Comparison of ENCODE assay signal across 9 cellular contexts in the genomic region with DNA sequence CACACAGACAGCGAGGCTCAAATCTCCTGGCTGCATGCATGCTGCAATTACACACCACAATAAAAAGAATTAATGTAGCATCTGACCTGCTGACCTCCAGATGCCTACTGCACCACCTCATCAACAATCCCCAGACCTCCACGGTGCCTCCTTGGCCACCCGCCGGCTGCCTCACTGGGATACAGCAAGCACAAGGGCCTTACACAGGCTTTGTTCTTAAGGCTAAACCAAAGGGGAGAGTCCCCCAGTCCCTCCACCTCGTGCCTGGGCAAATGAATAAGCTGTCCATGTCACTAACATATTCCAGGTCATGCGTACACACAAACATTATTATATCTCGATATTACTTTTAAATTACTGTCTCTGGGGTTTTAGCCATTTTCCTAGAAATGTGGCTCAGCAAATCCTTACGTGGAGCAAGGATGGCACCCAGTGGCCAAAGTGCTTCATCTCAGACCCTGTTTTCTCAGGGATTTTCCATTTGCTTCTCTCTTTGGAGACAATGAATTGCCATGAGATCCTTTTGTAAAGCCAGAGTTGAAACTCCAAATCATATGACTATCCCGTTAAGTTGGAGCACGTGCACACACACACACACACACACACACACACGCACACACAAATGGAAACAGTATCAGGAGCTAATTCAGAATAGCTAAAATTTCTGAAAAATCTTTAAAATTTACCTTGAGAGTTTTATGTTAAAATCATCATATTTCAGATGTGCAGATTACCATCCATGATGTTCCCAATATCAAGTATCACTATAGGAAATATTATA.
DNase-seq lines count a peak whose midpoint lies in the region; ATAC-seq lines count a peak whose summit lies in the region.
"Had no signal": no experiment of that assay in that cellular context is flagged by ENCODE, and none has a peak within 500 bp of the region (broad histone marks: within the 10 kb centered on the region; RNA-seq: fewer than 3 reads in every experiment).

No MANE protein-coding gene starts in this region.

- DNase-seq in NCI-H82 (lab: John Stamatoyannopoulos, UW) (peak; percentile 62), NCI-H82 treated with DMSO at 0.1 percent for 48 hours (lab: John Stamatoyannopoulos, UW; ENCODE audit: unreplicated experiment) (no peak), NCI-H524 treated with DMSO at 0.1 percent for 48 hours (lab: John Stamatoyannopoulos, UW) (peak; percentile 3), dermis microvascular lymphatic vessel endothelial cell (ENCODE audit: low read depth in 2 of 2) (peak; percentile 63 to 79), midbrain (lab: John Stamatoyannopoulos, UW) (peak; percentile 75)
- DNase-seq in effector memory CD4-positive, alpha-beta T cell, result no peak
- DNase-seq: CD4-positive, CD25-positive, alpha-beta regulatory T cell had no signal

- peaks cover 3% of the 10 kb centered on the region for H3K27me3 ChIP-seq in effector memory CD4-positive, alpha-beta T cell (replicated peaks; ENCODE audit: control insufficient read depth, insufficient read depth, low read length, poor library complexity, severe bottlenecking)

- no peaks in the 10 kb centered on the region for H3K36me3 ChIP-seq in effector memory CD4-positive, alpha-beta T cell (ENCODE audit: control insufficient read depth, insufficient read depth, low read length)

- ATAC-seq in GM21528 (IDR thresholded peaks at IDR 0.05; ENCODE audit: low FRiP score, unreplicated experiment) (no peak), GM19455 (IDR thresholded peaks at IDR 0.05; ENCODE audit: unreplicated experiment) (no peak)

- H3K4me3 ChIP-seq in effector memory CD4-positive, alpha-beta T cell (ENCODE audit: insufficient read depth, low read depth, low read length, poor library complexity, severe bottlenecking), result no peak overlapping the region

- no peak overlapping the region for H3K27ac ChIP-seq in effector memory CD4-positive, alpha-beta T cell (ENCODE audit: insufficient read depth, low read length, poor library complexity, severe bottlenecking)

- H3K4me1 ChIP-seq in effector memory CD4-positive, alpha-beta T cell (ENCODE audit: control insufficient read depth, insufficient read depth, low read length, poor library complexity, severe bottlenecking), result peaks cover 5% of the 10 kb centered on the region

- no peaks in the 10 kb centered on the region for H3K9me3 ChIP-seq in effector memory CD4-positive, alpha-beta T cell (ENCODE audit: control insufficient read depth, low read length)

Comparison
In these comparisons a context has a peak if more than half of its experiments do, and no peak if none do; other contexts are left out.
1. DNase-seq: peak in NCI-H82 (single experiment), NCI-H524 treated with DMSO at 0.1 percent for 48 hours (single experiment), dermis microvascular lymphatic vessel endothelial cell (2 of 2) and midbrain (single experiment); none in NCI-H82 treated with DMSO at 0.1 percent for 48 hours (single experiment) and effector memory CD4-positive, alpha-beta T cell (0 of 3).